30 cellular contexts compared by ENCODE assay signal in genomic region chr12:14018080-14018479, GRCh38. TPM values are rescaled to one million over a fixed set of nuclear protein-coding genes. Genes with fewer than 3 reads are reported as not detected.
"Had no signal": no experiment of that assay in that cellular context is flagged by ENCODE, and none has a peak within 500 bp of the region (broad histone marks: within the 10 kb centered on the region; RNA-seq: fewer than 3 reads in every experiment).

No MANE protein-coding gene starts in this region.

- H3K4me1 ChIP-seq: neural progenitor cell, parathyroid adenoma, psoas muscle, spleen, suprapubic skin, testis, tibial artery, transverse colon, upper lobe of right lung, uterus had no signal

- H3K79me2 ChIP-seq: parathyroid adenoma had no signal

- H3K9ac ChIP-seq: neural progenitor cell, parathyroid adenoma had no signal

- H3K9me3 ChIP-seq: ovary, psoas muscle, suprapubic skin, testis, tibial artery, uterus had no signal

- H3K27me3 ChIP-seq: neural progenitor cell, ovary, spleen, suprapubic skin, testis, tibial artery, transverse colon, upper lobe of right lung, uterus had no signal

- DNase-seq: natural killer cell; occipital lobe; ovary; posterior cingulate gyrus; psoas muscle; right cardiac atrium; spleen; stimulated activated CD4-positive, alpha-beta T cell treated with anti-CD3 and anti-CD28 coated beads, Interleukin-12 subunit alpha, Interleukin-12 subunit beta, amount 100 ng/mL, for 4 hours; stimulated activated CD4-positive, alpha-beta T cell treated with anti-CD3 and anti-CD28 coated beads, Interleukin-1b, Interleukin-23, amount 100 ng/mL, for 48 hours; stimulated activated CD4-positive, alpha-beta T cell treated with anti-CD3 and anti-CD28 coated beads, Interleukin-4, amount 100 ng/mL, for 1 hour; stimulated activated CD4-positive, alpha-beta T cell treated with anti-CD3 and anti-CD28 coated beads, Interleukin-4, amount 100 ng/mL, for 4 hours; stimulated activated CD8-positive, alpha-beta memory T cell treated with anti-CD3 and anti-CD28 coated beads, Interleukin-4, amount 100 ng/mL, for 48 hours; stimulated activated naive CD4-positive, alpha-beta T cell; stimulated activated naive CD8-positive, alpha-beta T cell treated with anti-CD3 and anti-CD28 coated beads, Interleukin-15, amount 100 ng/mL, for 72 hours; stimulated activated naive CD8-positive, alpha-beta T cell treated with anti-CD3 and anti-CD28 coated beads, Interleukin-15, Interleukin-2, amounts not matched to agents 100 U/mL and 50 U/mL, for 24 hours; substantia nigra; testis; tibial artery; transverse colon; upper lobe of right lung; uterus had no signal

- ATAC-seq: natural killer cell; psoas muscle; right cardiac atrium; sciatic nerve; stimulated activated memory B cell treated with anti-CD40 and anti-IgM and Interleukin-4, amounts not matched to agents 10 μg/mL and 1 μg/mL and 100 μg/mL, for 72 hours; stimulated activated naive CD8-positive, alpha-beta T cell treated with anti-CD3 and anti-CD28 coated beads, Interleukin-15, amount 100 ng/mL, for 72 hours; stimulated activated naive CD8-positive, alpha-beta T cell treated with anti-CD3 and anti-CD28 coated beads, Interleukin-15, Interleukin-2, amounts not matched to agents 100 U/mL and 50 U/mL, for 24 hours; upper lobe of right lung had no signal

- H3K27ac ChIP-seq: neural progenitor cell, ovary, parathyroid adenoma, psoas muscle, skin epidermis, spleen, suprapubic skin, testis, tibial artery, transverse colon, upper lobe of right lung, uterus had no signal

- H2AFZ ChIP-seq: neural progenitor cell, parathyroid adenoma had no signal

- H3K36me3 ChIP-seq: neural progenitor cell, ovary, spleen, suprapubic skin, tibial artery, transverse colon, upper lobe of right lung, uterus had no signal

- H3K4me3 ChIP-seq: neural progenitor cell, ovary, psoas muscle, skin epidermis, smooth muscle cell, spleen, suprapubic skin, testis, tibial artery, transverse colon, upper lobe of right lung, uterus had no signal

- H3K4me2 ChIP-seq: neural progenitor cell, smooth muscle cell had no signal

RNA-seq across cellular contexts. Expression of gene GRIN2B, which starts 36.7 kb away (rescaled TPM):
- total RNA-seq: natural killer cell, osteoblast, progenitor cell of endocrine pancreas, psoas muscle, smooth muscle cell had no signal
- polyA plus RNA-seq: smooth muscle cell had no signal
